In the genomic region with DNA sequence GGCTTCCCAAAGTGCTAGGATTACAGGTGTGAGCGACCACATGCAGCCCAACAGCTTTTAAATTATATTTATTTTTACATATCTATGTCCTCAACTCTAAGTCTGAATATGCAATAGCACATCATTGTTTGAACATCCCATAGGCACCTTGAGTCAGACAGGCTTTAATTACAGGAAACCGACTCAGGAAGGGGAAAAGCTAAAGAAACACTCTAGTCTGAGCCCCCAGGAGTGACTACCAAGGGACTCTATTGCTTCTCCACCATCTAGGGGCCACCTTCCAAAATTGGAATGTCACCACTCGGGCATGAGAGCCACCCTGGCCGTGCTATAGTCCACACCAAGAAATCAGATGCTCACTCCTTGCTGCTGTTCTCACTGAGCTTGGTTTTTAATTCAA, we compare ENCODE assay signal across 23 cellular contexts. TPM values are rescaled to one million over a fixed set of nuclear protein-coding genes. Genes with fewer than 3 reads are reported as not detected.
"Had no signal": no experiment of that assay in that cellular context is flagged by ENCODE, and none has a peak within 500 bp of the region (broad histone marks: within the 10 kb centered on the region; RNA-seq: fewer than 3 reads in every experiment).

No MANE protein-coding gene starts in this region.

- H3K4me1 Mint-ChIP-seq: stimulated activated effector memory CD8-positive, alpha-beta T cell treated with anti-CD3 and anti-CD28 coated beads, Interleukin-12 subunit alpha, Interleukin-12 subunit beta, amount 100 ng/mL, for 72 hours had no signal

- H3K36me3 ChIP-seq: heart left ventricle, tibial nerve had no signal

- ATAC-seq: heart left ventricle; left colon; left ventricle myocardium superior; naive thymus-derived CD4-positive, alpha-beta T cell; right cardiac atrium; stimulated activated effector memory CD8-positive, alpha-beta T cell treated with anti-CD3 and anti-CD28 coated beads, Interleukin-12 subunit alpha, Interleukin-12 subunit beta, amount 100 ng/mL, for 72 hours; stimulated activated naive CD8-positive, alpha-beta T cell treated with anti-CD3 and anti-CD28 coated beads, Interleukin-15, Interleukin-2, amounts not matched to agents 100 U/mL and 50 U/mL, for 24 hours had no signal

- H3K27me3 ChIP-seq: heart left ventricle, testis, tibial nerve had no signal

- H3K27ac Mint-ChIP-seq: nephron progenitor cell; stimulated activated effector memory CD8-positive, alpha-beta T cell treated with anti-CD3 and anti-CD28 coated beads, Interleukin-12 subunit alpha, Interleukin-12 subunit beta, amount 100 ng/mL, for 72 hours had no signal

- H3K9me3 ChIP-seq: heart left ventricle, testis, tibial nerve had no signal

- H3K4me3 ChIP-seq: coronary artery, heart left ventricle, lung, testis, tibial nerve had no signal

- H3K27ac ChIP-seq: coronary artery had no signal

- H3K4me3 Mint-ChIP-seq: naive thymus-derived CD4-positive, alpha-beta T cell; nephron progenitor cell; stimulated activated effector memory CD8-positive, alpha-beta T cell treated with anti-CD3 and anti-CD28 coated beads, Interleukin-12 subunit alpha, Interleukin-12 subunit beta, amount 100 ng/mL, for 72 hours had no signal

- H3K36me3 Mint-ChIP-seq: naive thymus-derived CD4-positive, alpha-beta T cell; stimulated activated effector memory CD8-positive, alpha-beta T cell treated with anti-CD3 and anti-CD28 coated beads, Interleukin-12 subunit alpha, Interleukin-12 subunit beta, amount 100 ng/mL, for 72 hours had no signal

- FAIRE-seq: endometrium, small intestine had no signal

- DNase-seq: central memory CD4-positive, alpha-beta T cell; effector memory CD4-positive, alpha-beta T cell; foreskin melanocyte; heart left ventricle; hippocampal formation; left colon; left ventricle myocardium superior; mesendoderm; naive thymus-derived CD4-positive, alpha-beta T cell; nephron progenitor cell; right cardiac atrium; small intestine; stimulated activated CD4-positive, alpha-beta T cell treated with anti-CD3 and anti-CD28 coated beads, Interleukin-2, amount 100 ng/mL, for 48 hours; stimulated activated CD8-positive, alpha-beta memory T cell treated with anti-CD3 and anti-CD28 coated beads, Interleukin-4, amount 100 ng/mL, for 48 hours; stimulated activated naive CD8-positive, alpha-beta T cell treated with anti-CD3 and anti-CD28 coated beads, Interleukin-15, Interleukin-2, amounts not matched to agents 100 U/mL and 50 U/mL, for 24 hours; testis had no signal

- H3K9me3 Mint-ChIP-seq: naive thymus-derived CD4-positive, alpha-beta T cell; stimulated activated effector memory CD8-positive, alpha-beta T cell treated with anti-CD3 and anti-CD28 coated beads, Interleukin-12 subunit alpha, Interleukin-12 subunit beta, amount 100 ng/mL, for 72 hours had no signal

RNA-seq across cellular contexts. Expression of a gene that starts 14.0 kb away (rescaled TPM):
- total RNA-seq: glomerular endothelial cell; mononuclear cell; naive thymus-derived CD4-positive, alpha-beta T cell had no signal
- polyA plus RNA-seq: naive thymus-derived CD4-positive, alpha-beta T cell had no signal
